In genomic region chr18:3720818-3721545, GRCh38 we compare ENCODE assay signal across 14 cellular contexts.
DNase-seq lines count a peak whose midpoint lies in the region; ATAC-seq, FAIRE-seq and TF ChIP-seq lines count a peak whose summit lies in the region.
"Had no signal": no experiment of that assay in that cellular context is flagged by ENCODE, and none has a peak within 500 bp of the region (broad histone marks: within the 10 kb centered on the region; RNA-seq: fewer than 3 reads in every experiment).

No MANE protein-coding gene starts in this region.

- H3K36me3 ChIP-seq in GM23338 (ENCODE audit: insufficient read depth) = no peaks in the 10 kb centered on the region
- H3K36me3 ChIP-seq in K562 (ENCODE audit: control insufficient read depth, insufficient read depth, low read length) = no peaks in the 10 kb centered on the region
- H3K36me3 ChIP-seq in osteoblast (ENCODE audit: insufficient read depth, low read length) = no peaks in the 10 kb centered on the region
- H3K36me3 ChIP-seq: Peyer's patch had no signal

- H3K4me1 Mint-ChIP-seq in GM23338 = peaks cover 26% of the 10 kb centered on the region
- H3K4me1 Mint-ChIP-seq: activated CD4-positive, alpha-beta memory T cell treated with anti-CD3 and anti-CD28 coated beads, Interleukin-2, amount 10 ng/mL, durations not matched to agents 7 days and 5 days; stimulated activated naive CD8-positive, alpha-beta T cell treated with anti-CD3 and anti-CD28 coated beads, Interleukin-15, amount 100 ng/mL, for 72 hours had no signal

- 88% methylated on average over 4 of the region's 4 CpGs for WGBS in A549 (ENCODE audit: missing lambda C conversion rate)
- WGBS in K562 (ENCODE audit: insufficient coverage, low coverage, missing lambda C conversion rate) = 8% methylated on average over 4 of the region's 4 CpGs

- CTCF ChIA-PET in A549 (lab: Yijun Ruan, JAX) (interaction anchor here (1.4 kb wide), 1 partner anchor 149 kb away, joined by 4 read pairs; no protein-coding TSS in a partner anchor), K562 (lab: Yijun Ruan, JAX; ENCODE audit: low intra/inter-chr PET ratio) (no interaction called here)

- FAIRE-seq in A549 (lab: Jason Lieb, UNC) (no peak), K562 (lab: Jason Lieb, UNC) (peak; percentile 46)

- H3K36me3 Mint-ChIP-seq in GM23338 (ENCODE audit: low read depth) = no peaks in the 10 kb centered on the region

- no peak for ATAC-seq in A549
- ATAC-seq in GM23338 = no peak
- ATAC-seq in K562 = peak; percentile 46; the same call in 1 of the 3 replicates
- ATAC-seq in sciatic nerve = no peak
- no peak for ATAC-seq in GM19324 (IDR thresholded peaks at IDR 0.05; ENCODE audit: low FRiP score, unreplicated experiment)
- ATAC-seq: stimulated activated naive CD8-positive, alpha-beta T cell treated with anti-CD3 and anti-CD28 coated beads, Interleukin-15, amount 100 ng/mL, for 72 hours; T-helper 17 cell had no signal

- TF ChIP-seq CTCF in A549 (IDR thresholded peaks at IDR 0.05) (no peak), GM23338 (conservative IDR thresholded peaks at IDR 0.05; ENCODE audit: low read depth in 2 of 2) (no peak), K562 (IDR thresholded peaks at IDR 0.05 in 2 of 3, conservative IDR thresholded peaks at IDR 0.05 in 1 of 3; ENCODE audit: insufficient read depth in 2 of 3, low read depth in 1 of 3, low read length in 3 of 3) (no peak), osteoblast (IDR thresholded peaks at IDR 0.05; ENCODE audit: extremely low read depth, low read depth, low read length) (no peak)

- H3K27ac ChIP-seq in A549 (peak overlapping the region in 1 of 2 experiments; percentile 32; a peak in 1 of 6 replicates), GM23338 (ENCODE audit: low read depth) (no peak overlapping the region), K562 (ENCODE audit: extremely low read depth, low read depth, low read length) (no peak overlapping the region), osteoblast (ENCODE audit: low read depth, low read length) (no peak overlapping the region)

- in situ Hi-C loops in K562 (cut with MboI) = no loop called here

- no peaks in the 10 kb centered on the region for H4K20me1 ChIP-seq in GM23338 (replicated peaks; ENCODE audit: insufficient read depth)
- H4K20me1 ChIP-seq in K562 (replicated peaks; ENCODE audit: control insufficient read depth, insufficient read depth, low read length) = no peaks in the 10 kb centered on the region
- no peaks in the 10 kb centered on the region for H4K20me1 ChIP-seq in osteoblast (ENCODE audit: insufficient read depth, low read length)

- H3K27me3 ChIP-seq in GM23338 (ENCODE audit: insufficient read depth) (no peaks in the 10 kb centered on the region), K562 (ENCODE audit: control insufficient read depth in 2 of 2, insufficient read depth in 2 of 2, low read length in 2 of 2) (peaks cover 12 to 28% of the 10 kb centered on the region in 2 experiments; a peak in 4 of 5 replicates), osteoblast (ENCODE audit: insufficient read depth, low read length) (peaks cover 15% of the 10 kb centered on the region)
- H3K27me3 ChIP-seq: Peyer's patch had no signal

- H3K9ac ChIP-seq in K562 (ENCODE audit: insufficient read depth in 1 of 2, low read depth in 2 of 2, low read length in 2 of 2) = no peak overlapping the region

- H3K4me3 Mint-ChIP-seq in GM23338 = no peak overlapping the region
- H3K4me3 Mint-ChIP-seq: activated CD4-positive, alpha-beta memory T cell treated with anti-CD3 and anti-CD28 coated beads, Interleukin-2, amount 10 ng/mL, durations not matched to agents 7 days and 5 days; stimulated activated naive CD8-positive, alpha-beta T cell treated with anti-CD3 and anti-CD28 coated beads, Interleukin-15, amount 100 ng/mL, for 72 hours; T-helper 17 cell had no signal

- peak overlapping the region; percentile 90 for H3K27ac Mint-ChIP-seq in GM23338
- H3K27ac Mint-ChIP-seq: activated CD4-positive, alpha-beta memory T cell treated with anti-CD3 and anti-CD28 coated beads, Interleukin-2, amount 10 ng/mL, durations not matched to agents 7 days and 5 days; stimulated activated naive CD8-positive, alpha-beta T cell treated with anti-CD3 and anti-CD28 coated beads, Interleukin-15, amount 100 ng/mL, for 72 hours; T-helper 17 cell had no signal

- TF ChIP-seq RAD21 in A549 (conservative IDR thresholded peaks at IDR 0.05 in 1 of 2, IDR thresholded peaks at IDR 0.05 in 1 of 2) (no peak), K562 (CRISPR knock-in tag; conservative IDR thresholded peaks at IDR 0.05 in 1 of 2, IDR thresholded peaks at IDR 0.05 in 1 of 2) (no peak)

- H3K4me1 ChIP-seq in A549 (peaks cover 36% of the 10 kb centered on the region), GM23338 (ENCODE audit: insufficient read depth) (peaks cover 27% of the 10 kb centered on the region), K562 (replicated peaks in 1 of 2; ENCODE audit: control insufficient read depth in 2 of 2, insufficient read depth in 2 of 2, low read length in 2 of 2) (no peaks in the 10 kb centered on the region), osteoblast (ENCODE audit: insufficient read depth, low read length) (no peaks in the 10 kb centered on the region)

- H2AFZ ChIP-seq in GM23338 (no peak overlapping the region), K562 (ENCODE audit: low read depth, low read length) (no peak overlapping the region), osteoblast (ENCODE audit: low read length) (no peak overlapping the region)

- H3F3A ChIP-seq in GM23338 (replicated peaks; ENCODE audit: low read depth) = no peaks in the 10 kb centered on the region

- H3K9me3 Mint-ChIP-seq in GM23338 = no peaks in the 10 kb centered on the region
- H3K9me3 Mint-ChIP-seq: activated CD4-positive, alpha-beta memory T cell treated with anti-CD3 and anti-CD28 coated beads, Interleukin-2, amount 10 ng/mL, durations not matched to agents 7 days and 5 days; stimulated activated naive CD8-positive, alpha-beta T cell treated with anti-CD3 and anti-CD28 coated beads, Interleukin-15, amount 100 ng/mL, for 72 hours had no signal

- BruUV-seq in K562 (replicated peaks; lab: Mats Ljungman, UMichigan) = no TSS peak

- TF ChIP-seq POLR2A in A549 (IDR thresholded peaks at IDR 0.05; ENCODE audit: low read length) = no peak
- no peak for TF ChIP-seq POLR2A in K562 (conservative IDR thresholded peaks at IDR 0.05)

- intact Hi-C loops in K562 (cut with micrococcal nuclease) (no loop called here), sciatic nerve (cut with DNase I) (no loop called here)

- peaks cover 4% of the 10 kb centered on the region for H3K27me3 Mint-ChIP-seq in GM23338 (ENCODE audit: insufficient read depth, low read depth, poor library complexity)

- H3K4me2 ChIP-seq in A549 (no peak overlapping the region), GM23338 (0 out of 2 replicates have a peak overlapping the region, but pooled peaks have one; percentile 12), K562 (ENCODE audit: insufficient read depth, low read length) (no peak overlapping the region), osteoblast (ENCODE audit: insufficient read depth, low read length) (no peak overlapping the region)

- H3K9me2 ChIP-seq in GM23338 (ENCODE audit: insufficient read depth) = no peaks in the 10 kb centered on the region

- TF ChIP-seq EP300 in A549 (IDR thresholded peaks at IDR 0.05) (no peak), K562 (IDR thresholded peaks at IDR 0.05; ENCODE audit: low read length) (no peak)

- H3K4me3 ChIP-seq in A549 (no peak overlapping the region), GM23338 (no peak overlapping the region), K562 (no peak overlapping the region), osteoblast (ENCODE audit: insufficient read depth, low read length) (no peak overlapping the region)
- H3K4me3 ChIP-seq: Peyer's patch had no signal

- DNase-seq in A549 (ENCODE audit: low read depth in 1 of 2, low spot score in 1 of 2) = no peak
- DNase-seq in GM23338 (ENCODE audit: low spot score) = no peak
- DNase-seq in NCI-H510A (lab: John Stamatoyannopoulos, UW) = peak; percentile 42
- no peak for DNase-seq in K562 (ENCODE audit: extremely low read depth in 1 of 4, low spot score in 3 of 4)
- DNase-seq in osteoblast (ENCODE audit: insufficient read length, low spot score, missing footprints) = no peak
- DNase-seq in stimulated activated CD4-positive, alpha-beta T cell treated with anti-CD3 and anti-CD28 coated beads, Interleukin-2, amount 100 ng/mL, for 48 hours = no peak
- no peak for DNase-seq in sciatic nerve (ENCODE audit: low spot score)
- DNase-seq: activated CD4-positive, alpha-beta memory T cell treated with anti-CD3 and anti-CD28 coated beads, Interleukin-2, amount 10 ng/mL, durations not matched to agents 7 days and 5 days; activated naive CD4-positive, alpha-beta T cell; GDM1; Peyer's patch; stimulated activated naive CD8-positive, alpha-beta T cell treated with anti-CD3 and anti-CD28 coated beads, Interleukin-15, amount 100 ng/mL, for 72 hours; T-helper 17 cell had no signal

- H3K9me1 ChIP-seq in K562 (ENCODE audit: control insufficient read depth, insufficient read depth, low read length) = no peaks in the 10 kb centered on the region

- H3K79me2 ChIP-seq in GM23338 (replicated peaks; ENCODE audit: insufficient read depth) = no peaks in the 10 kb centered on the region
- H3K79me2 ChIP-seq in K562 (ENCODE audit: control insufficient read depth, insufficient read depth, low read length) = no peaks in the 10 kb centered on the region
- no peaks in the 10 kb centered on the region for H3K79me2 ChIP-seq in osteoblast (ENCODE audit: insufficient read depth, low read length)

- H3K9me3 ChIP-seq in A549 (no peaks in the 10 kb centered on the region), K562 (replicated peaks; ENCODE audit: control insufficient read depth, insufficient read depth, low read depth, low read length) (no peaks in the 10 kb centered on the region), osteoblast (ENCODE audit: low read depth, low read length) (no peaks in the 10 kb centered on the region)
- H3K9me3 ChIP-seq: Peyer's patch had no signal

- POLR2A ChIA-PET in A549 (lab: Yijun Ruan, JAX) (no interaction called here), K562 (lab: Yijun Ruan, JAX) (no interaction called here)

TF ChIP-seq in A549, 52 proteins besides CTCF, POLR2A, EP300 and RAD21:
- TF ChIP-seq MAFK (IDR thresholded peaks at IDR 0.05; ENCODE audit: partially characterized antibody) (peak; percentile 36), HDAC2 (IDR thresholded peaks at IDR 0.05) (no peak), KDM5A (IDR thresholded peaks at IDR 0.05) (no peak), HOXB13 (CRISPR knock-in tag; IDR thresholded peaks at IDR 0.05; ENCODE audit: low read depth) (no peak)
TF ChIP-seq in A549: peak in this region for 1.

TF ChIP-seq in GM23338, 12 proteins besides CTCF, POLR2A, EP300 and RAD21:
- TF ChIP-seq EZH2 (IDR thresholded peaks at IDR 0.05; ENCODE audit: low read depth, unreplicated experiment) (no peak), JUNB (IDR thresholded peaks at IDR 0.05; ENCODE audit: unreplicated experiment) (no peak)

Comparison
In these comparisons a context has a peak if more than half of its experiments do, and no peak if none do; other contexts are left out.
1. Of the 35 proteins assayed by ChIP-seq in both K562 and A549: peak only in K562: none; only in A549: MAFK; in both: none; in neither: 34.